ENCODE assay signal across 14 cellular contexts in genomic region chr3:83946554-83946953, GRCh38.
DNase-seq lines count a peak whose midpoint lies in the region; TF ChIP-seq lines count a peak whose summit lies in the region.
"Had no signal": no experiment of that assay in that cellular context is flagged by ENCODE, and none has a peak within 500 bp of the region (broad histone marks: within the 10 kb centered on the region; RNA-seq: fewer than 3 reads in every experiment).

No MANE protein-coding gene starts in this region.

- in situ Hi-C loops in KBM-7 (cut with MboI; ENCODE audit: low pct_unique_long_range_greater_than_20kb, low sequenced_read_pairs), result no loop called here

- H3K79me2 ChIP-seq in hepatocyte (no peaks in the 10 kb centered on the region), osteoblast (ENCODE audit: insufficient read depth, low read length) (no peaks in the 10 kb centered on the region)

- H4K20me1 ChIP-seq in hepatocyte (ENCODE audit: insufficient read depth, poor library complexity, severe bottlenecking) (no peaks in the 10 kb centered on the region), osteoblast (ENCODE audit: insufficient read depth, low read length) (no peaks in the 10 kb centered on the region)

- peak; percentile 4 for DNase-seq in Ammon's horn (ENCODE audit: low spot score)
- DNase-seq in KBM-7, result peak; percentile 14
- DNase-seq in SKM-1 treated with dmso at 0.1 percent for 144 hours (lab: John Stamatoyannopoulos, UW; ENCODE audit: unreplicated experiment), result peak; percentile 82
- DNase-seq in hepatocyte (ENCODE audit: low spot score), result peak; percentile 29
- DNase-seq in amygdala (lab: John Stamatoyannopoulos, UW), result no peak
- no peak for DNase-seq in AG08395 (ENCODE audit: low spot score)
- no peak for DNase-seq in NCI-H128 (lab: John Stamatoyannopoulos, UW; ENCODE audit: unreplicated experiment)
- DNase-seq in osteoblast (ENCODE audit: insufficient read length, low spot score, missing footprints), result no peak
- DNase-seq: activated CD8-positive, alpha-beta memory T cell treated with anti-CD3 and anti-CD28 coated beads, Interleukin-2, amount 50 U/mL, for 48 hours; CD4-positive, CD25-positive, alpha-beta regulatory T cell; KG1; NCI-H2171 treated with DMSO at 0.1 percent for 48 hours; stomach had no signal

- no peak overlapping the region for H3K27ac ChIP-seq in hepatocyte
- no peak overlapping the region for H3K27ac ChIP-seq in osteoblast (ENCODE audit: low read depth, low read length)
- H3K27ac ChIP-seq: right atrium auricular region, stomach had no signal

- no peak overlapping the region for H3K4me3 ChIP-seq in hepatocyte
- H3K4me3 ChIP-seq in osteoblast (ENCODE audit: insufficient read depth, low read length), result no peak overlapping the region
- H3K4me3 ChIP-seq: right atrium auricular region, stomach had no signal

- H2AFZ ChIP-seq in hepatocyte (peak overlapping the region; percentile 51), osteoblast (ENCODE audit: low read length) (no peak overlapping the region)

- H3K36me3 ChIP-seq in hepatocyte (replicated peaks; ENCODE audit: insufficient read depth, low read depth) (no peaks in the 10 kb centered on the region), osteoblast (ENCODE audit: insufficient read depth, low read length) (no peaks in the 10 kb centered on the region)
- H3K36me3 ChIP-seq: right atrium auricular region, stomach had no signal

- H3K4me1 ChIP-seq in hepatocyte (ENCODE audit: insufficient read depth) (no peaks in the 10 kb centered on the region), osteoblast (ENCODE audit: insufficient read depth, low read length) (no peaks in the 10 kb centered on the region)
- H3K4me1 ChIP-seq: right atrium auricular region, stomach had no signal

- no peaks in the 10 kb centered on the region for H3K9me2 ChIP-seq in hepatocyte (replicated peaks; ENCODE audit: insufficient read depth)

- no peaks in the 10 kb centered on the region for H3K27me3 ChIP-seq in hepatocyte
- H3K27me3 ChIP-seq in osteoblast (ENCODE audit: insufficient read depth, low read length), result no peaks in the 10 kb centered on the region
- H3K27me3 ChIP-seq: right atrium auricular region, stomach had no signal

- TF ChIP-seq CTCF in hepatocyte (IDR thresholded peaks at IDR 0.05; ENCODE audit: poor library complexity), result peak; percentile 24
- TF ChIP-seq CTCF in osteoblast (IDR thresholded peaks at IDR 0.05; ENCODE audit: extremely low read depth, low read depth, low read length), result no peak

- no peaks in the 10 kb centered on the region for H3K9me3 ChIP-seq in hepatocyte (ENCODE audit: low read depth)
- peaks cover 6% of the 10 kb centered on the region for H3K9me3 ChIP-seq in osteoblast (ENCODE audit: low read depth, low read length)
- H3K9me3 ChIP-seq: right atrium auricular region had no signal

- no peak overlapping the region for H3K4me2 ChIP-seq in hepatocyte
- no peak overlapping the region for H3K4me2 ChIP-seq in osteoblast (ENCODE audit: insufficient read depth, low read length)

- 39% methylated on average over 4 of the region's 4 CpGs for WGBS in hepatocyte (ENCODE audit: low lambda C conversion rate, missing lambda C conversion rate)

Comparison
In these comparisons a context has a peak if more than half of its experiments do, and no peak if none do; other contexts are left out.
1. DNase-seq: peak in Ammon's horn (single experiment), KBM-7 (single experiment), SKM-1 treated with dmso at 0.1 percent for 144 hours (single experiment) and hepatocyte (single experiment); none in amygdala (0 of 56), AG08395 (single experiment), NCI-H128 (single experiment) and osteoblast (single experiment).